Comparison of ENCODE assay signal across 8 cellular contexts in genomic region chr14:72477578-72477977, GRCh38.
A peak's percentile ranks its signal among the peaks of the same experiment; 100 is the strongest.
DNase-seq lines count a peak whose midpoint lies in the region; ATAC-seq and TF ChIP-seq lines count a peak whose summit lies in the region.
"Not testable (repeated sequence)": the region's sequence is repeated elsewhere in the genome, so short reads cannot be mapped to it uniquely, and the experiment has no call there.

No MANE protein-coding gene starts in this region.

- not testable (repeated sequence) for H3K36me3 ChIP-seq in CD8-positive, alpha-beta memory T cell (ENCODE audit: insufficient read depth, low read length); neural cell (ENCODE audit: insufficient read depth, low read length)

- H2AFZ ChIP-seq in neural cell (ENCODE audit: low read depth, low read length): not testable (repeated sequence)

- CTCF ChIA-PET in CD8-positive, alpha-beta memory T cell (lab: Charles Lee): interaction anchor here (0.6 to 1.0 kb wide), 2 partner anchors 26 to 428 kb away, joined by 3 read pairs; no protein-coding TSS in a partner anchor
- CTCF ChIA-PET in activated CD4-positive, alpha-beta T cell treated with anti-CD3 and anti-CD28 coated beads for 36 hours (lab: Charles Lee): interaction anchor here (0.9 to 2.1 kb wide), 5 partner anchors 24 to 428 kb away, joined by 3 to 12 read pairs (median 4); no protein-coding TSS in a partner anchor

- peak overlapping the region in 6 of 7 donors; percentile 37 to 75 (median 69) for H3K4me3 Mint-ChIP-seq in CD8-positive, alpha-beta memory T cell
- H3K4me3 Mint-ChIP-seq in activated CD4-positive, alpha-beta T cell treated with anti-CD3 and anti-CD28 coated beads for 36 hours: peak overlapping the region; percentile 35
- peak overlapping the region; percentile 35 for H3K4me3 Mint-ChIP-seq in activated T-helper 2 cell treated with anti-CD3 and anti-CD28 coated beads, Interferon-gamma antibody, Interleukin-2, Interleukin-4, amounts not matched to agents 10 μg/mL and 5 μg/mL and 100 μg/mL, durations not matched to agents 14 hours and 24 hours and 36 hours (ENCODE audit: low read depth)
- peak overlapping the region; percentile 71 to 72 for H3K4me3 Mint-ChIP-seq in stimulated activated naive CD8-positive, alpha-beta T cell treated with anti-CD3 and anti-CD28 coated beads, Interleukin-15, amount 100 ng/mL, for 72 hours

- not testable (repeated sequence) for H3K36me3 Mint-ChIP-seq in CD8-positive, alpha-beta memory T cell; activated CD4-positive, alpha-beta T cell treated with anti-CD3 and anti-CD28 coated beads for 36 hours (ENCODE audit: low read depth)
- peaks cover 10% of the 10 kb centered on the region for H3K36me3 Mint-ChIP-seq in activated T-helper 2 cell treated with anti-CD3 and anti-CD28 coated beads, Interferon-gamma antibody, Interleukin-2, Interleukin-4, amounts not matched to agents 10 μg/mL and 5 μg/mL and 100 μg/mL, durations not matched to agents 14 hours and 24 hours and 36 hours (ENCODE audit: low read depth)

- not testable (repeated sequence) for H3K4me3 ChIP-seq in CD8-positive, alpha-beta memory T cell (ENCODE audit: low read length); neural cell (ENCODE audit: low read length)

- H3K4me2 ChIP-seq in neural cell (ENCODE audit: low read length): not testable (repeated sequence)

- peaks cover 36 to 37% (median 37%) of the 10 kb centered on the region in 3 donors for H3K4me1 Mint-ChIP-seq in CD8-positive, alpha-beta memory T cell
- H3K4me1 Mint-ChIP-seq in activated CD4-positive, alpha-beta T cell treated with anti-CD3 and anti-CD28 coated beads for 36 hours: peaks cover 41% of the 10 kb centered on the region
- H3K4me1 Mint-ChIP-seq in activated T-helper 2 cell treated with anti-CD3 and anti-CD28 coated beads, Interferon-gamma antibody, Interleukin-2, Interleukin-4, amounts not matched to agents 10 μg/mL and 5 μg/mL and 100 μg/mL, durations not matched to agents 14 hours and 24 hours and 36 hours (ENCODE audit: low read depth): peaks cover 70% of the 10 kb centered on the region
- H3K4me1 Mint-ChIP-seq in stimulated activated naive CD8-positive, alpha-beta T cell treated with anti-CD3 and anti-CD28 coated beads, Interleukin-15, amount 100 ng/mL, for 72 hours: peaks cover 58% of the 10 kb centered on the region

- H3K9ac ChIP-seq in neural cell (ENCODE audit: low read length): not testable (repeated sequence)

- H3K4me1 ChIP-seq in CD8-positive, alpha-beta memory T cell (ENCODE audit: insufficient read depth, low read length): peaks cover 28% of the 10 kb centered on the region

- not testable (repeated sequence) for TF ChIP-seq CTCF in neural cell (IDR thresholded peaks at IDR 0.05; ENCODE audit: poor library complexity, severe bottlenecking)

- H3K9me2 ChIP-seq in neural cell (ENCODE audit: insufficient read depth, low read length): not testable (repeated sequence)

- not testable (repeated sequence) for H3K9me3 ChIP-seq in CD8-positive, alpha-beta memory T cell (ENCODE audit: low read length); neural cell (ENCODE audit: low read length)

- not testable (repeated sequence) for H3F3A ChIP-seq in neural cell (ENCODE audit: insufficient read depth, low read length, poor library complexity, severe bottlenecking)

- H3K9me3 Mint-ChIP-seq in CD8-positive, alpha-beta memory T cell; activated CD4-positive, alpha-beta T cell treated with anti-CD3 and anti-CD28 coated beads for 36 hours (ENCODE audit: low read depth); activated T-helper 2 cell treated with anti-CD3 and anti-CD28 coated beads, Interferon-gamma antibody, Interleukin-2, Interleukin-4, amounts not matched to agents 10 μg/mL and 5 μg/mL and 100 μg/mL, durations not matched to agents 14 hours and 24 hours and 36 hours; stimulated activated naive CD8-positive, alpha-beta T cell treated with anti-CD3 and anti-CD28 coated beads, Interleukin-15, amount 100 ng/mL, for 72 hours: not testable (repeated sequence)

- H3K27ac Mint-ChIP-seq in CD8-positive, alpha-beta memory T cell: peak overlapping the region in 2 of 8 donors; percentile 10 to 78
- peak overlapping the region; percentile 69 for H3K27ac Mint-ChIP-seq in activated CD4-positive, alpha-beta T cell treated with anti-CD3 and anti-CD28 coated beads for 36 hours
- peak overlapping the region; percentile 68 for H3K27ac Mint-ChIP-seq in activated T-helper 2 cell treated with anti-CD3 and anti-CD28 coated beads, Interferon-gamma antibody, Interleukin-2, Interleukin-4, amounts not matched to agents 10 μg/mL and 5 μg/mL and 100 μg/mL, durations not matched to agents 14 hours and 24 hours and 36 hours
- H3K27ac Mint-ChIP-seq in stimulated activated naive CD8-positive, alpha-beta T cell treated with anti-CD3 and anti-CD28 coated beads, Interleukin-15, amount 100 ng/mL, for 72 hours: peak overlapping the region in 1 of 2 donors; percentile 34

- POLR2A ChIA-PET in CD8-positive, alpha-beta memory T cell (lab: Charles Lee): not testable (repeated sequence)
- POLR2A ChIA-PET in activated CD4-positive, alpha-beta T cell treated with anti-CD3 and anti-CD28 coated beads for 36 hours (lab: Charles Lee): interaction anchor here (0.7 to 1.0 kb wide), 3 partner anchors 22 to 884 kb away, joined by 3 to 7 read pairs (median 3); no protein-coding TSS in a partner anchor

- TF ChIP-seq RAD21 in neural cell (conservative IDR thresholded peaks at IDR 0.05): not testable (repeated sequence)

- not testable (repeated sequence) for DNase-seq in CD8-positive, alpha-beta memory T cell; activated T-helper 2 cell treated with anti-CD3 and anti-CD28 coated beads, Interferon-gamma antibody, Interleukin-2, Interleukin-4, amounts not matched to agents 10 μg/mL and 5 μg/mL and 100 μg/mL, durations not matched to agents 14 hours and 24 hours and 36 hours (ENCODE audit: low spot score); stimulated activated naive CD8-positive, alpha-beta T cell treated with anti-CD3 and anti-CD28 coated beads, Interleukin-15, amount 100 ng/mL, for 72 hours
- DNase-seq in NCI-H748 treated with DMSO at 0.1 percent for 48 hours (lab: John Stamatoyannopoulos, UW) (peak; percentile 48), islet precursor cell (peak; percentile 28)
- DNase-seq in activated CD4-positive, alpha-beta T cell treated with anti-CD3 and anti-CD28 coated beads for 36 hours: peak; percentile 34

- TF ChIP-seq EP300 in neural cell (conservative IDR thresholded peaks at IDR 0.05; ENCODE audit: poor library complexity, severe bottlenecking): not testable (repeated sequence)

- not testable (repeated sequence) for H3K27ac ChIP-seq in CD8-positive, alpha-beta memory T cell (ENCODE audit: low read depth, low read length)
- H3K27ac ChIP-seq in neural cell (ENCODE audit: low read length): peak overlapping the region; percentile 58

- intact Hi-C loops in activated CD4-positive, alpha-beta T cell treated with anti-CD3 and anti-CD28 coated beads for 36 hours (cut with DNase I, micrococcal nuclease): loop anchor here (1.0 to 2.0 kb wide), 3 partner anchors 26 to 41 kb away; no protein-coding TSS in a partner anchor
- intact Hi-C loops in activated T-helper 2 cell treated with anti-CD3 and anti-CD28 coated beads, Interferon-gamma antibody, Interleukin-2, Interleukin-4, amounts not matched to agents 10 μg/mL and 5 μg/mL and 100 μg/mL, durations not matched to agents 14 hours and 24 hours and 36 hours (cut with micrococcal nuclease): loop anchor here (2.0 to 5.0 kb wide), 6 partner anchors 27 to 510 kb away; no protein-coding TSS in a partner anchor

- H3K79me2 ChIP-seq in neural cell (replicated peaks; ENCODE audit: insufficient read depth, low read length): not testable (repeated sequence)

- not testable (repeated sequence) for H3K27me3 ChIP-seq in CD8-positive, alpha-beta memory T cell (ENCODE audit: insufficient read depth, low read length, poor library complexity, severe bottlenecking); neural cell (ENCODE audit: insufficient read depth, low read depth, low read length)

- ATAC-seq in HG03066 (IDR thresholded peaks at IDR 0.05; ENCODE audit: low read depth, unreplicated experiment): peak; percentile 3
- not testable (repeated sequence) for ATAC-seq in activated CD4-positive, alpha-beta T cell treated with anti-CD3 and anti-CD28 coated beads for 36 hours; stimulated activated naive CD8-positive, alpha-beta T cell treated with anti-CD3 and anti-CD28 coated beads, Interleukin-15, amount 100 ng/mL, for 72 hours

- H4K20me1 ChIP-seq in neural cell (ENCODE audit: insufficient read depth): not testable (repeated sequence)

- H3K27me3 Mint-ChIP-seq in CD8-positive, alpha-beta memory T cell; activated T-helper 2 cell treated with anti-CD3 and anti-CD28 coated beads, Interferon-gamma antibody, Interleukin-2, Interleukin-4, amounts not matched to agents 10 μg/mL and 5 μg/mL and 100 μg/mL, durations not matched to agents 14 hours and 24 hours and 36 hours (ENCODE audit: low read depth): not testable (repeated sequence)
- peaks cover 14% of the 10 kb centered on the region for H3K27me3 Mint-ChIP-seq in activated CD4-positive, alpha-beta T cell treated with anti-CD3 and anti-CD28 coated beads for 36 hours
- H3K27me3 Mint-ChIP-seq in stimulated activated naive CD8-positive, alpha-beta T cell treated with anti-CD3 and anti-CD28 coated beads, Interleukin-15, amount 100 ng/mL, for 72 hours: peaks cover 43% of the 10 kb centered on the region
